15 cellular contexts compared by ENCODE assay signal in genomic region chr18:43420950-43421349, GRCh38.
DNase-seq lines count a peak whose midpoint lies in the region; ATAC-seq and TF ChIP-seq lines count a peak whose summit lies in the region.
"Had no signal": no experiment of that assay in that cellular context is flagged by ENCODE, and none has a peak within 500 bp of the region (broad histone marks: within the 10 kb centered on the region; RNA-seq: fewer than 3 reads in every experiment).

No MANE protein-coding gene starts in this region.

- H3K4me3 Mint-ChIP-seq in glutamatergic neuron (ENCODE audit: unreplicated experiment) = no peak overlapping the region
- H3K4me3 Mint-ChIP-seq in activated CD8-positive, alpha-beta memory T cell treated with anti-CD3 and anti-CD28 coated beads, Interleukin-2, amount 10 ng/mL, durations not matched to agents 7 days and 5 days = no peak overlapping the region
- H3K4me3 Mint-ChIP-seq: activated naive CD4-positive, alpha-beta T cell treated with anti-CD3 and anti-CD28 coated beads, Interleukin-2, amount 50 U/mL, for 24 hours; stimulated activated memory B cell treated with anti-CD40 and anti-IgM and Interleukin-4, amounts not matched to agents 10 μg/mL and 1 μg/mL and 100 μg/mL, for 72 hours had no signal

- BruUV-seq in OCI-LY7 (replicated peaks; lab: Mats Ljungman, UMichigan) = no TSS peak

- H3K4me1 ChIP-seq in OCI-LY7 (ENCODE audit: insufficient read depth, low read length, poor library complexity, severe bottlenecking) = no peaks in the 10 kb centered on the region

- ATAC-seq in GM19397 (IDR thresholded peaks at IDR 0.05; ENCODE audit: unreplicated experiment) = no peak
- no peak for ATAC-seq in activated CD8-positive, alpha-beta memory T cell treated with anti-CD3 and anti-CD28 coated beads, Interleukin-2, amount 10 ng/mL, durations not matched to agents 7 days and 5 days
- ATAC-seq: Right ventricle myocardium inferior; stimulated activated memory B cell treated with anti-CD40 and anti-IgM and Interleukin-4, amounts not matched to agents 10 μg/mL and 1 μg/mL and 100 μg/mL, for 72 hours had no signal

- CTCF ChIA-PET in OCI-LY7 (lab: Charles Lee; ENCODE audit: unreplicated experiment) = no interaction called here
- CTCF ChIA-PET in activated CD8-positive, alpha-beta memory T cell treated with anti-CD3 and anti-CD28 coated beads, Interleukin-2, amount 10 ng/mL, durations not matched to agents 7 days and 5 days (lab: Charles Lee) = no interaction called here

- H3K27ac ChIP-seq in 22Rv1 = no peak overlapping the region
- H3K27ac ChIP-seq in OCI-LY7 (ENCODE audit: low read depth, low read length, poor library complexity, severe bottlenecking) = no peak overlapping the region
- H3K27ac ChIP-seq: epithelial cell of prostate had no signal

- no peaks in the 10 kb centered on the region for H3K79me2 ChIP-seq in OCI-LY7 (ENCODE audit: insufficient read depth, low read depth, low read length)

- no peaks in the 10 kb centered on the region for H3K36me3 Mint-ChIP-seq in glutamatergic neuron (ENCODE audit: unreplicated experiment)
- no peaks in the 10 kb centered on the region for H3K36me3 Mint-ChIP-seq in activated CD8-positive, alpha-beta memory T cell treated with anti-CD3 and anti-CD28 coated beads, Interleukin-2, amount 10 ng/mL, durations not matched to agents 7 days and 5 days
- H3K36me3 Mint-ChIP-seq: activated naive CD4-positive, alpha-beta T cell treated with anti-CD3 and anti-CD28 coated beads, Interleukin-2, amount 50 U/mL, for 24 hours; stimulated activated memory B cell treated with anti-CD40 and anti-IgM and Interleukin-4, amounts not matched to agents 10 μg/mL and 1 μg/mL and 100 μg/mL, for 72 hours had no signal

- H2AFZ ChIP-seq in OCI-LY7 (ENCODE audit: low read length) = no peak overlapping the region

- no peak overlapping the region for H3K4me2 ChIP-seq in OCI-LY7 (ENCODE audit: low read length)

- H3K9me3 Mint-ChIP-seq in glutamatergic neuron (ENCODE audit: unreplicated experiment) = no peaks in the 10 kb centered on the region
- H3K9me3 Mint-ChIP-seq in activated CD8-positive, alpha-beta memory T cell treated with anti-CD3 and anti-CD28 coated beads, Interleukin-2, amount 10 ng/mL, durations not matched to agents 7 days and 5 days (ENCODE audit: low read depth) = peaks cover 3% of the 10 kb centered on the region

- H3K27ac Mint-ChIP-seq in glutamatergic neuron (ENCODE audit: unreplicated experiment) = no peak overlapping the region
- no peak overlapping the region for H3K27ac Mint-ChIP-seq in activated CD8-positive, alpha-beta memory T cell treated with anti-CD3 and anti-CD28 coated beads, Interleukin-2, amount 10 ng/mL, durations not matched to agents 7 days and 5 days
- H3K27ac Mint-ChIP-seq: activated naive CD4-positive, alpha-beta T cell treated with anti-CD3 and anti-CD28 coated beads, Interleukin-2, amount 50 U/mL, for 24 hours; stimulated activated memory B cell treated with anti-CD40 and anti-IgM and Interleukin-4, amounts not matched to agents 10 μg/mL and 1 μg/mL and 100 μg/mL, for 72 hours had no signal

- H3K4me1 Mint-ChIP-seq in glutamatergic neuron (ENCODE audit: low read depth, unreplicated experiment) = no peaks in the 10 kb centered on the region
- H3K4me1 Mint-ChIP-seq in activated CD8-positive, alpha-beta memory T cell treated with anti-CD3 and anti-CD28 coated beads, Interleukin-2, amount 10 ng/mL, durations not matched to agents 7 days and 5 days = no peaks in the 10 kb centered on the region
- H3K4me1 Mint-ChIP-seq: activated naive CD4-positive, alpha-beta T cell treated with anti-CD3 and anti-CD28 coated beads, Interleukin-2, amount 50 U/mL, for 24 hours; stimulated activated memory B cell treated with anti-CD40 and anti-IgM and Interleukin-4, amounts not matched to agents 10 μg/mL and 1 μg/mL and 100 μg/mL, for 72 hours had no signal

- H3K9me2 ChIP-seq in OCI-LY7 (ENCODE audit: insufficient read depth, low read length) = no peaks in the 10 kb centered on the region

- no peaks in the 10 kb centered on the region for H3K27me3 Mint-ChIP-seq in glutamatergic neuron (ENCODE audit: unreplicated experiment)
- H3K27me3 Mint-ChIP-seq in activated CD8-positive, alpha-beta memory T cell treated with anti-CD3 and anti-CD28 coated beads, Interleukin-2, amount 10 ng/mL, durations not matched to agents 7 days and 5 days = no peaks in the 10 kb centered on the region
- H3K27me3 Mint-ChIP-seq: activated naive CD4-positive, alpha-beta T cell treated with anti-CD3 and anti-CD28 coated beads, Interleukin-2, amount 50 U/mL, for 24 hours; stimulated activated memory B cell treated with anti-CD40 and anti-IgM and Interleukin-4, amounts not matched to agents 10 μg/mL and 1 μg/mL and 100 μg/mL, for 72 hours had no signal

- intact Hi-C loops in OCI-LY7 (cut with micrococcal nuclease; ENCODE audit: unreplicated experiment) = no loop called here

- POLR2A ChIA-PET in OCI-LY7 (lab: Charles Lee) = no interaction called here

- H3K9me3 ChIP-seq in OCI-LY7 (ENCODE audit: low read length) = no peaks in the 10 kb centered on the region

- H3K36me3 ChIP-seq in OCI-LY7 (ENCODE audit: insufficient read depth, low read length) = no peaks in the 10 kb centered on the region

- no peaks in the 10 kb centered on the region for H4K20me1 ChIP-seq in OCI-LY7 (ENCODE audit: insufficient read depth, low read length)

- H3K4me3 ChIP-seq in GM12875 (ENCODE audit: low read depth, low read length) (no peak overlapping the region), OCI-LY7 (ENCODE audit: low read depth, low read length, poor library complexity, severe bottlenecking) (no peak overlapping the region)

- DNase-seq in OCI-LY7 (ENCODE audit: low spot score) (no peak), glutamatergic neuron (no peak), NCI-H1694 treated with DMSO at 0.1 percent for 48 hours (lab: John Stamatoyannopoulos, UW) (no peak), HUDEP-2 (lab: John Stamatoyannopoulos, UW; ENCODE audit: unreplicated experiment in 76 of 76) (no peak)
- DNase-seq in activated CD8-positive, alpha-beta memory T cell treated with anti-CD3 and anti-CD28 coated beads, Interleukin-2, amount 10 ng/mL, durations not matched to agents 7 days and 5 days = no peak
- DNase-seq: cerebellar nuclear complex; midbrain; stimulated activated CD4-positive, alpha-beta T cell treated with anti-CD3 and anti-CD28 coated beads, Interleukin-4, amount 100 ng/mL, for 24 hours had no signal

- TF ChIP-seq CTCF in 22Rv1 (IDR thresholded peaks at IDR 0.05) = peak; percentile 47
- TF ChIP-seq CTCF in GM12875 (IDR thresholded peaks at IDR 0.05; ENCODE audit: borderline replicate concordance, insufficient read depth, low read depth, low read length) = peak; percentile 19; the same call in 1 of the 2 replicates
- peak; percentile 26; the same call in 1 of the 2 replicates for TF ChIP-seq CTCF in OCI-LY7 (conservative IDR thresholded peaks at IDR 0.05; ENCODE audit: low read length)
- peak; percentile 67 for TF ChIP-seq CTCF in glutamatergic neuron (IDR thresholded peaks at IDR 0.05; ENCODE audit: partially characterized antibody, unreplicated experiment)
